ENCODE assay signal across 8 cellular contexts in the genomic region with DNA sequence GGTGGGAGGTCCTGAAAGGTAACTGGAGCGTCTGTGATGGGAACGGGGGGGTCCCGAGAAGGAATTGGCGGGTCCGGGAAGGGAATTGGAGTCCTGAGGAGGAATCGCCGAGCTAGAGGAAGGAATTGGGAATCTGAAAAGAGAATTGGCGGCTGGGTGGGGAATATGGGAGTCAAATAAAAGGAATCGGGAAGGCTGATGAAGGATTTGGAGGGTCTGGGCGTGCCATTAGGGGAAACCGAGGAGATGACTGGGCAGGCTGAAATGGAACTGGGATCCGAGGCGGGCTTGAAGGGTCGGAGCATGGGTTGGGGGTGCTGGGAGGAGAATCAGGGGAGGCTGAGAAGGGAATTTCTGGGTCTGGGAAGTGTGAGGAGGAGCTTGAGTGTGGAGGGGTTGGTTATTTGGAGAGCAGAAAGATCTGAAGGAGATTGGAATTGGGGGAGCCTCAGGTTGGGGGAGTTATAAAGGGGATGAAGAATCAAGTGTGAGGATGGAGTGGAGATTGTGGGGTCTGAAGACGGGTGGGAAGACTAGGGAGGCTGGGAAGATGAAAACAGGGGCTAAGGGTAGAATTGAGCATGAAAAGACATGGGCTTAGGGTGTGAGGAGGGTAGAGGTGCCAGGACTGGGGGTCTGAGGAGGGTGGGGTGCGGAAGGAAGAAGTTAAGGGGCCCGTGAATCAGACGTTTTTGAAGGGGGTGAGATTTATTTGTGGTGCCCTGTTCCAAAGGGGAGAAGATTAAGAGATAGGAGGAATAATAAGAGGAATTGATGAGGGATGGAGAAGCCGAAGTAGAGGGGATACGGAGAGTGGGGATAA. TPM values are rescaled to one million over a fixed set of nuclear protein-coding genes. Genes with fewer than 3 reads are reported as not detected.
DNase-seq lines count a peak whose midpoint lies in the region; ATAC-seq and TF ChIP-seq lines count a peak whose summit lies in the region.

No MANE protein-coding gene starts in this region.

- ATAC-seq in mucosa of descending colon, result no peak

- no peaks in the 10 kb centered on the region for H3K9me3 ChIP-seq in breast epithelium
- H3K9me3 ChIP-seq in mucosa of descending colon, result no peaks in the 10 kb centered on the region

- TF ChIP-seq CTCF in AG04449 (IDR thresholded peaks at IDR 0.05; ENCODE audit: insufficient read depth, low read length, missing control alignments), result no peak
- no peak for TF ChIP-seq CTCF in breast epithelium (IDR thresholded peaks at IDR 0.05)
- TF ChIP-seq CTCF in mucosa of descending colon (IDR thresholded peaks at IDR 0.05), result no peak

- no peaks in the 10 kb centered on the region for H3K27me3 Mint-ChIP-seq in IgD-negative memory B cell

- peaks cover 4 to 28% of the 10 kb centered on the region in 2 donors for H3K4me1 ChIP-seq in breast epithelium
- H3K4me1 ChIP-seq in mucosa of descending colon (ENCODE audit: low read depth), result peaks cover 43% of the 10 kb centered on the region

- H3K36me3 Mint-ChIP-seq in IgD-negative memory B cell, result no peaks in the 10 kb centered on the region

- H3K36me3 ChIP-seq in breast epithelium, result no peaks in the 10 kb centered on the region
- no peaks in the 10 kb centered on the region for H3K36me3 ChIP-seq in mucosa of descending colon (ENCODE audit: low read depth)

- H3K4me3 ChIP-seq in AG04449 (ENCODE audit: low read depth, low read length), result peak overlapping the region; percentile 98
- peak overlapping the region; percentile 95 to 100 (median 95) for H3K4me3 ChIP-seq in breast epithelium
- peak overlapping the region; percentile 98 for H3K4me3 ChIP-seq in mucosa of descending colon

- no peaks in the 10 kb centered on the region for H3K9me3 Mint-ChIP-seq in IgD-negative memory B cell

- no peak for TF ChIP-seq POLR2A in breast epithelium (IDR thresholded peaks at IDR 0.05)

- DNase-seq in AG04449 (ENCODE audit: low read depth, low spot score) (no peak), breast epithelium (ENCODE audit: low spot score in 2 of 2) (no peak), mucosa of descending colon (peak; percentile 7 to 51 (median 24)), 8988T (no peak), SW 1271 (lab: John Stamatoyannopoulos, UW) (no peak), D341Med (ENCODE audit: low spot score) (no peak)
- no peak for DNase-seq in stimulated activated CD4-positive, alpha-beta T cell treated with anti-CD3 and anti-CD28 coated beads, Interleukin-4, amount 100 ng/mL, for 24 hours

- H3K4me1 Mint-ChIP-seq in IgD-negative memory B cell, result peaks cover 27 to 35% (median 30%) of the 10 kb centered on the region in 3 donors

- CTCF ChIA-PET in AG04449 (lab: Yijun Ruan, JAX), result interaction anchor here (1.3 to 13.2 kb wide), 5 partner anchors 12 to 282 kb away, joined by 3 to 106 read pairs (median 3); partner anchors contain the start of genes FAM98C, MRPS12 and SARS2

- peak overlapping the region; percentile 39 to 93 (median 52) for H3K27ac Mint-ChIP-seq in IgD-negative memory B cell

- no peaks in the 10 kb centered on the region for H3K27me3 ChIP-seq in breast epithelium

- POLR2A ChIA-PET in AG04449 (lab: Yijun Ruan, JAX), result interaction anchor here (0.7 to 3.3 kb wide), 11 partner anchors 10 to 246 kb away, joined by 3 to 27 read pairs (median 6); partner anchors contain the start of gene FAM98C

- intact Hi-C loops in breast epithelium (cut with DNase I; ENCODE audit: low total_unique reads), result loop anchor here (5.0 kb wide), 1 partner anchor 199 kb away; the partner anchor contains the start of gene HNRNPL
- intact Hi-C loops in mucosa of descending colon (cut with DNase I, micrococcal nuclease), result no loop called here

- H3K4me3 Mint-ChIP-seq in IgD-negative memory B cell, result peak overlapping the region; percentile 73 to 97 (median 90)

- peak overlapping the region; percentile 98 to 99 for H3K27ac ChIP-seq in breast epithelium

RNA-seq across cellular contexts. Expression of gene ACTN4, which starts 0.7 kb away (rescaled TPM):
- polyA plus RNA-seq in IgD-negative memory B cell, result 21.8 TPM
- total RNA-seq in breast epithelium (100 to 1,000 TPM; 182 to 296 (median 269) TPM), mucosa of descending colon (1,000 to 10,000 TPM in 2 of 3 donors, 100 to 1,000 TPM in 1; 566 to 1,080 (median 1,014) TPM)

RNA-seq across cellular contexts. Expression of gene EIF3K, which starts 29.2 kb away (rescaled TPM):
- polyA plus RNA-seq in IgD-negative memory B cell, result 371 TPM
- total RNA-seq in breast epithelium, result 100 to 1,000 TPM; 401 to 562 (median 420) TPM
- 100 to 1,000 TPM; 338 to 393 (median 350) TPM for total RNA-seq in mucosa of descending colon

RNA-seq across cellular contexts. Expression of gene MAP4K1, which starts 30.4 kb away (rescaled TPM):
- polyA plus RNA-seq in IgD-negative memory B cell, result 250 TPM
- total RNA-seq in breast epithelium (1 to 10 TPM; 2.5 to 9.3 (median 3.6) TPM), mucosa of descending colon (10 to 100 TPM in 1 of 3 donors, 1 to 10 TPM in 2; 6.9 to 10.6 (median 7.4) TPM)

Comparison
In these comparisons a context has a peak if more than half of its experiments do, and no peak if none do; other contexts are left out.
1. DNase-seq: peak in mucosa of descending colon (3 of 3); none in AG04449 (single experiment), breast epithelium (0 of 2), 8988T (single experiment), SW 1271 (0 of 2), stimulated activated CD4-positive, alpha-beta T cell treated with anti-CD3 and anti-CD28 coated beads, Interleukin-4, amount 100 ng/mL, for 24 hours (single experiment) and D341Med (single experiment).
2. Peak in every context shown above with its lines, with median percentiles within 50 percentile points of each other: H3K4me3 ChIP-seq.